Comparison of ENCODE assay signal across 14 cellular contexts in the genomic region with DNA sequence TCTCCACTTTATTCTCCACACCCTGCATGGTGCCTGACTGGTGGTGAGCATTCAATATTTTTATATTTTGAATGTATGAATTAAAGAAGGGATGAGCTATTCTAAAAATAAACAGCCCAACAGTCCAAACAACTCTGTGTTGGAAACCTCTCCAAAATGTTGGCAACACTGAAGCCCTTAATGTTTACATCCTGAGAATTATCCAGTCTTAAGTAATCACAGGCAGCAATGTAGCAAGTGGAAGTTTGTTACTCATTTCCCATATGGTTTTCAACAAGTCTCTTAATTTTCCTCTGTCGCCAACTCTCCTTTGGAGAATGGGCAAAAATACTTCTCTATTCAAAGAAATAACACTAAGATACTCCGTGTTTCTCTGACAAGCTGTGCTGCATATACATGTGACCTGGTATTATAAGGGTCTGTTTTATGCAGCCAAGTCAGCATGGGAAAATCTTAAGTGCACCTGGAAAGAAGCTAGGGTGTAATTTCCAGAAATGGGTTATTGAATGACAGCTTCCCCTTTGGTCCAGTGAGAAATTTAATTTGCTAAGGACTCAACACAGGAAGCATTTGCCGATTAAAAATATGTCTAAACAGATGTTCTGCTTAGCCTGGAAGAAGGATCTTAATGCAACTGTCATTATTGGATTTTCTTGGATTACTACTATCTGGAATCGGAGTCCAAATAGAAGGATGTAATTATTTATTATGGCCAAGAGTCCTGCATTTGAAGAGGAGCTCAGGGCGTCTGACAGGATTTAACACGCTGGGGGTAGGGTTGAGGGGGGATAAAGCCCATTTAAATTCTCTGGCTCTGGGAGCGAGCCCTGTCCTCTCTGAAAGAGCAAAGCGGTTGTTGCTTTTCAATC.
"Had no signal": no experiment of that assay in that cellular context is flagged by ENCODE, and none has a peak within 500 bp of the region (broad histone marks: within the 10 kb centered on the region; RNA-seq: fewer than 3 reads in every experiment).

No MANE protein-coding gene starts in this region.

- DNase-seq: activated CD8-positive, alpha-beta memory T cell treated with anti-CD3 and anti-CD28 coated beads, Interleukin-2, amount 50 U/mL, for 4 hours; activated CD8-positive, alpha-beta T cell treated with anti-CD3 and anti-CD28 coated beads for 36 hours; activated gamma-delta T cell treated with Interleukin-2 at 50 U/mL for 16 hours; activated naive CD8-positive, alpha-beta T cell treated with anti-CD3 and anti-CD28 coated beads for 36 hours; activated T-cell treated with anti-CD3 and anti-CD28 coated beads, Interleukin-2, amount 50 U/mL, for 72 hours; esophagus squamous epithelium; hippocampal formation; lower lobe of right lung; stimulated activated CD4-positive, alpha-beta T cell treated with anti-CD3 and anti-CD28 coated beads, Interleukin-4, amount 100 ng/mL, for 4 hours; stimulated activated naive CD8-positive, alpha-beta T cell treated with anti-CD3 and anti-CD28 coated beads, Interleukin-15, amount 100 ng/mL, for 72 hours; SW 1271 had no signal

- FAIRE-seq: colon had no signal

- H3K9me3 ChIP-seq: ascending aorta, esophagus squamous epithelium, lower lobe of right lung, thoracic aorta had no signal

- H3K4me3 ChIP-seq: ascending aorta, esophagus squamous epithelium, lower lobe of right lung, thoracic aorta had no signal

- H3K4me1 ChIP-seq: ascending aorta had no signal

- H3K36me3 ChIP-seq: ascending aorta, esophagus squamous epithelium, lower lobe of right lung, thoracic aorta had no signal

- H3K27me3 ChIP-seq: ascending aorta had no signal

- H3K27ac ChIP-seq: ascending aorta, lower lobe of right lung, thoracic aorta had no signal
